ENCODE assay signal across 9 cellular contexts in genomic region chr15:23497710-23498111, GRCh38. TPM values are rescaled to one million over a fixed set of nuclear protein-coding genes. Genes with fewer than 3 reads are reported as not detected.
A peak's percentile ranks its signal among the peaks of the same experiment; 100 is the strongest.
DNase-seq lines count a peak whose midpoint lies in the region; ATAC-seq and TF ChIP-seq lines count a peak whose summit lies in the region.
"Had no signal": no experiment of that assay in that cellular context is flagged by ENCODE, and none has a peak within 500 bp of the region (broad histone marks: within the 10 kb centered on the region; RNA-seq: fewer than 3 reads in every experiment).

No MANE protein-coding gene starts in this region.

- DNase-seq in GM06990 (ENCODE audit: extremely low read depth, insufficient read length): no peak
- DNase-seq in NCI-H146 (lab: John Stamatoyannopoulos, UW): peak; percentile 47
- DNase-seq in brain microvascular endothelial cell: peak; percentile 4
- no peak for DNase-seq in osteoblast (ENCODE audit: insufficient read length, low spot score, missing footprints)
- DNase-seq in GM20000 (ENCODE audit: low spot score): no peak
- no peak for DNase-seq in activated T-cell treated with anti-CD3 and anti-CD28 coated beads for 4 hours

- H3K36me3 ChIP-seq in GM06990 (ENCODE audit: control insufficient read depth, insufficient read depth, low read length): no peaks in the 10 kb centered on the region
- no peaks in the 10 kb centered on the region for H3K36me3 ChIP-seq in brain microvascular endothelial cell (replicated peaks)
- H3K36me3 ChIP-seq in osteoblast (ENCODE audit: insufficient read depth, low read length): no peaks in the 10 kb centered on the region
- H3K36me3 ChIP-seq: adrenal gland had no signal

- no peak for ATAC-seq in GM19395 (IDR thresholded peaks at IDR 0.05; ENCODE audit: unreplicated experiment)

- no peak overlapping the region for H3K4me3 ChIP-seq in GM06990 (replicated peaks; ENCODE audit: low read depth, low read length)
- H3K4me3 ChIP-seq in brain microvascular endothelial cell (ENCODE audit: low read depth, low read length): no peak overlapping the region
- no peak overlapping the region for H3K4me3 ChIP-seq in osteoblast (ENCODE audit: insufficient read depth, low read length)
- H3K4me3 ChIP-seq: adrenal gland had no signal

- TF ChIP-seq CTCF in GM06990 (IDR thresholded peaks at IDR 0.05; ENCODE audit: insufficient read depth, low read length, poor library complexity, severe bottlenecking) (peak; percentile 52), brain microvascular endothelial cell (IDR thresholded peaks at IDR 0.05; ENCODE audit: low read depth, low read length, missing control alignments) (peak; percentile 57), osteoblast (IDR thresholded peaks at IDR 0.05; ENCODE audit: extremely low read depth, low read depth, low read length) (peak; percentile 47), GM20000 (IDR thresholded peaks at IDR 0.05; ENCODE audit: extremely low read depth, missing control alignments) (no peak)

- H3K27me3 ChIP-seq in GM06990 (replicated peaks; ENCODE audit: control insufficient read depth, insufficient read depth, low read length) (no peaks in the 10 kb centered on the region), brain microvascular endothelial cell (replicated peaks) (no peaks in the 10 kb centered on the region), osteoblast (ENCODE audit: insufficient read depth, low read length) (no peaks in the 10 kb centered on the region)
- H3K27me3 ChIP-seq: adrenal gland had no signal

- in situ Hi-C loops in brain microvascular endothelial cell (cut with HindIII; ENCODE audit: low pct_ligation_motif_present, low sequenced_read_pairs): no loop called here

- H3K9me3 ChIP-seq in osteoblast (ENCODE audit: low read depth, low read length): no peaks in the 10 kb centered on the region
- H3K9me3 ChIP-seq: adrenal gland had no signal

- H3K4me2 ChIP-seq in osteoblast (ENCODE audit: insufficient read depth, low read length): no peak overlapping the region

- no peaks in the 10 kb centered on the region for H4K20me1 ChIP-seq in osteoblast (ENCODE audit: insufficient read depth, low read length)

- H3K79me2 ChIP-seq in osteoblast (ENCODE audit: insufficient read depth, low read length): no peaks in the 10 kb centered on the region

- H3K27ac ChIP-seq in brain microvascular endothelial cell: no peak overlapping the region
- no peak overlapping the region for H3K27ac ChIP-seq in osteoblast (ENCODE audit: low read depth, low read length)
- H3K27ac ChIP-seq: adrenal gland had no signal

- H3K4me1 ChIP-seq in osteoblast (ENCODE audit: insufficient read depth, low read length): no peaks in the 10 kb centered on the region
- H3K4me1 ChIP-seq: adrenal gland had no signal

- H2AFZ ChIP-seq in osteoblast (ENCODE audit: low read length): no peak overlapping the region

RNA-seq across cellular contexts. Expression of gene GOLGA6L2, which starts 50.7 kb away (rescaled TPM):
- not detected in 2 replicates for total RNA-seq in osteoblast
- total RNA-seq: adrenal gland, mononuclear cell had no signal

Comparison
In these comparisons a context has a peak if more than half of its experiments do, and no peak if none do; other contexts are left out.
1. DNase-seq: peak in NCI-H146 (single experiment) and brain microvascular endothelial cell (single experiment); none in GM06990 (single experiment), osteoblast (single experiment), GM20000 (single experiment) and activated T-cell treated with anti-CD3 and anti-CD28 coated beads for 4 hours (single experiment).